Comparison of ENCODE assay signal across 13 cellular contexts in the genomic region with DNA sequence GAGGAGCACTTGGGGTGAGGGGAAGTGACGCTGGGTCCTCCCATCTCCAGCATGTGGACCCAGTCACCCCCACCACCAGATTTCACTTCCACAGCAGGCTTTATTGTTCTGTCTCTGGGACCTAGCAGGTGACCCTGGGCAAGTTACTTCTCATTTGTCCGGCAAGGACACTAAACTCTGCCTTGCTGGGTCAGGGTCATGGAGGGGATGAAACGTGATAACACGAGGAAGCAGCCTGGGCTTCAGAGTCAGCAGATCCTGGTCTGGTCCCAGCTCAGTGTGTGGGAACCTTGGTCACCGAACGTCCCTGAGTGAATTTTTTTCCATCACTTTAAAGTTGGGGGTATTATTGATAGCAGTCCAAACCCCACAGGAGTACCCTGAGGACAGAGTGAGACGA. TPM values are rescaled to one million over a fixed set of nuclear protein-coding genes. Genes with fewer than 3 reads are reported as not detected.
DNase-seq lines count a peak whose midpoint lies in the region; ATAC-seq, FAIRE-seq and TF ChIP-seq lines count a peak whose summit lies in the region.
"Had no signal": no experiment of that assay in that cellular context is flagged by ENCODE, and none has a peak within 500 bp of the region (broad histone marks: within the 10 kb centered on the region; RNA-seq: fewer than 3 reads in every experiment).

No MANE protein-coding gene starts in this region.

- H2BK15ac ChIP-seq in H1 (ENCODE audit: low read length) = no peak overlapping the region

- H3K79me2 ChIP-seq in Loucy (ENCODE audit: insufficient read depth, low read length) (peaks cover 57% of the 10 kb centered on the region), H1 (ENCODE audit: control insufficient read depth in 1 of 2, insufficient read depth in 2 of 2, low read length in 2 of 2) (peaks cover 19 to 52% of the 10 kb centered on the region in 2 experiments; a peak in 3 of 4 replicates), neural progenitor cell (ENCODE audit: low read depth) (peaks cover 78% of the 10 kb centered on the region)

- no peak overlapping the region for H2AK5ac ChIP-seq in H1 (ENCODE audit: low read depth, low read length)

- peak overlapping the region; percentile 92 for H3K4me2 ChIP-seq in Loucy (ENCODE audit: low read depth, low read length, poor library complexity, severe bottlenecking)
- peak overlapping the region; percentile 28 to 93; a peak in 3 of 4 replicates for H3K4me2 ChIP-seq in H1 (ENCODE audit: insufficient read depth in 1 of 2, low read depth in 2 of 2, low read length in 2 of 2)
- peak overlapping the region; percentile 99 for H3K4me2 ChIP-seq in neural progenitor cell

- H3K9ac ChIP-seq in Loucy (ENCODE audit: low read depth, low read length, poor library complexity, severe bottlenecking) = no peak overlapping the region
- H3K9ac ChIP-seq in H1 (replicated peaks in 1 of 4; ENCODE audit: extremely low read depth in 1 of 4, low read depth in 3 of 4, low read length in 3 of 4) = no peak overlapping the region
- H3K9ac ChIP-seq in neural progenitor cell = no peak overlapping the region

- no peaks in the 10 kb centered on the region for H3F3A ChIP-seq in Loucy (ENCODE audit: low read depth)
- no peaks in the 10 kb centered on the region for H3F3A ChIP-seq in neural progenitor cell (ENCODE audit: low read depth)

- TF ChIP-seq POLR2A in H1 (IDR thresholded peaks at IDR 0.05; ENCODE audit: control extremely low read depth in 1 of 2, low read depth in 2 of 2, low read length in 2 of 2) = no peak

- H3K56ac ChIP-seq in H1 (replicated peaks; ENCODE audit: insufficient read length, low read depth, low read length) = no peak overlapping the region

- peaks cover 51% of the 10 kb centered on the region for H3K4me1 Mint-ChIP-seq in CD4-positive, alpha-beta T cell (ENCODE audit: low read depth)
- H3K4me1 Mint-ChIP-seq in neural progenitor cell = peaks cover 52% of the 10 kb centered on the region

- H4K8ac ChIP-seq in H1 (ENCODE audit: extremely low read depth, insufficient read depth, low read length) = no peak overlapping the region

- H3K36me3 Mint-ChIP-seq in CD4-positive, alpha-beta T cell (ENCODE audit: low read depth) = peaks cover 76% of the 10 kb centered on the region
- peaks cover 63% of the 10 kb centered on the region for H3K36me3 Mint-ChIP-seq in neural progenitor cell

- no peak overlapping the region for H2BK5ac ChIP-seq in H1 (ENCODE audit: low read depth, low read length)

- H2AFZ ChIP-seq in Loucy (ENCODE audit: low read length) (no peak overlapping the region), H1 (ENCODE audit: low read length) (no peak overlapping the region), neural progenitor cell (replicated peaks) (no peak overlapping the region)

- H4K20me1 ChIP-seq in Loucy (ENCODE audit: insufficient read depth, low read length, poor library complexity, severe bottlenecking) (peaks cover 40% of the 10 kb centered on the region), H1 (replicated peaks in 1 of 2; ENCODE audit: control insufficient read depth in 1 of 2, insufficient read depth in 2 of 2, low read length in 2 of 2) (peaks cover 9 to 42% of the 10 kb centered on the region in 2 experiments), neural progenitor cell (ENCODE audit: low read depth) (peaks cover 79% of the 10 kb centered on the region)

- H3K4me3 Mint-ChIP-seq in CD4-positive, alpha-beta T cell = peak overlapping the region; percentile 56
- peak overlapping the region; percentile 99 for H3K4me3 Mint-ChIP-seq in neural progenitor cell

- peak overlapping the region; percentile 92 for H3K27ac Mint-ChIP-seq in CD4-positive, alpha-beta T cell
- peak overlapping the region; percentile 61 for H3K27ac Mint-ChIP-seq in neural progenitor cell

- no peaks in the 10 kb centered on the region for H3K9me2 ChIP-seq in Loucy (replicated peaks; ENCODE audit: low read depth, low read length)

- H3K9me3 ChIP-seq in CD4-positive, alpha-beta T cell (ENCODE audit: control insufficient read depth, low read length) = no peaks in the 10 kb centered on the region
- H3K9me3 ChIP-seq in Loucy (ENCODE audit: insufficient read depth, low read depth, low read length) (no peaks in the 10 kb centered on the region), H1 (ENCODE audit: insufficient read depth in 2 of 2, low read depth in 1 of 2, low read length in 1 of 2) (no peaks in the 10 kb centered on the region), neural progenitor cell (ENCODE audit: low read depth) (no peaks in the 10 kb centered on the region), SJCRH30 (replicated peaks) (no peaks in the 10 kb centered on the region)

- no peaks in the 10 kb centered on the region for H3K27me3 ChIP-seq in CD4-positive, alpha-beta T cell (ENCODE audit: control insufficient read depth, insufficient read depth, low read length)
- peaks cover 5% of the 10 kb centered on the region for H3K27me3 ChIP-seq in Loucy (ENCODE audit: insufficient read depth, low read length, poor library complexity, severe bottlenecking)
- H3K27me3 ChIP-seq in H1 (replicated peaks in 1 of 4; ENCODE audit: control insufficient read depth in 3 of 4, extremely low read depth in 1 of 4, insufficient read depth in 3 of 4, low read length in 3 of 4) = no peaks in the 10 kb centered on the region
- H3K27me3 ChIP-seq in neural progenitor cell = peaks cover 2% of the 10 kb centered on the region
- no peaks in the 10 kb centered on the region for H3K27me3 ChIP-seq in SJCRH30

- no peak for FAIRE-seq in H1 (lab: Jason Lieb, UNC)
- FAIRE-seq: colon, TTC549 had no signal

- H3K14ac ChIP-seq in H1 (ENCODE audit: insufficient read length) = no peak overlapping the region

- no peak for TF ChIP-seq EP300 in H1 (IDR thresholded peaks at IDR 0.05; ENCODE audit: borderline replicate concordance in 1 of 2, low read depth in 2 of 2, low read length in 2 of 2)

- H3K36me3 ChIP-seq in Loucy (ENCODE audit: insufficient read depth, low read length) (peaks cover 39% of the 10 kb centered on the region; the same call in 1 of the 2 replicates), H1 (ENCODE audit: control insufficient read depth in 2 of 4, insufficient read depth in 4 of 4, low read length in 3 of 4) (peaks cover 22 to 58% (median 43%) of the 10 kb centered on the region in 4 experiments), neural progenitor cell (peaks cover 7% of the 10 kb centered on the region), SJCRH30 (peaks cover 11% of the 10 kb centered on the region)

- no peak for DNase-seq in CD4-positive, alpha-beta T cell
- DNase-seq in H1 (ENCODE audit: low read depth in 1 of 2, low spot score in 2 of 2) (no peak), neural progenitor cell (ENCODE audit: low spot score) (no peak), SJCRH30 (no peak), NCI-H748 (lab: John Stamatoyannopoulos, UW; ENCODE audit: unreplicated experiment) (no peak)
- DNase-seq in stimulated activated CD4-positive, alpha-beta T cell treated with anti-CD3 and anti-CD28 coated beads, Interleukin-1b, Interleukin-23, amount 100 ng/mL, for 48 hours = no peak
- DNase-seq: NCI-H2029 treated with DMSO at 0.1 percent for 48 hours, right cardiac atrium had no signal

- peaks cover 6% of the 10 kb centered on the region; the same call in 1 of the 2 replicates for H3K79me1 ChIP-seq in H1 (ENCODE audit: low read depth, low read length)

- H3K4me3 ChIP-seq in Loucy (ENCODE audit: low read length, poor library complexity, severe bottlenecking) (peak overlapping the region; percentile 97), H1 (ENCODE audit: extremely low read depth in 1 of 4, insufficient read depth in 2 of 4, low read depth in 3 of 4, low read length in 4 of 4) (no peak overlapping the region; a peak in 1 of 8 replicates), neural progenitor cell (peak overlapping the region; percentile 92), SJCRH30 (no peak overlapping the region)
- H3K4me3 ChIP-seq: lung had no signal

- H3K4ac ChIP-seq in H1 (replicated peaks; ENCODE audit: insufficient read length, low read depth, low read length) = no peak overlapping the region

- no peak overlapping the region for H4K91ac ChIP-seq in H1 (replicated peaks; ENCODE audit: insufficient read length, low read length)

- 95% methylated on average over 2 of the region's 7 CpGs; no CpG with 5 or more reads in 1 of the 2 experiments for WGBS in H1 (ENCODE audit: extremely low coverage in 1 of 2, insufficient coverage in 1 of 2, insufficient read length in 1 of 2, insufficient replicate concordance in 2 of 2, low coverage in 1 of 2, low lambda C conversion rate in 2 of 2, missing lambda C conversion rate in 1 of 2), 2 experiments

- H3K23me2 ChIP-seq in H1 (ENCODE audit: low read depth, low read length) = no peaks in the 10 kb centered on the region

- no peaks in the 10 kb centered on the region for H3K9me3 Mint-ChIP-seq in CD4-positive, alpha-beta T cell
- H3K9me3 Mint-ChIP-seq in neural progenitor cell = no peaks in the 10 kb centered on the region

- POLR2A ChIA-PET in CD4-positive, alpha-beta T cell (lab: Charles Lee) = no interaction called here
- POLR2A ChIA-PET in H1 (lab: Charles Lee; ENCODE audit: partially characterized antibody) = interaction anchor here (0.8 to 1.0 kb wide), 3 partner anchors 10 to 184 kb away, joined by 3 to 4 read pairs (median 3); no protein-coding TSS in a partner anchor

- no peak overlapping the region for H3K27ac ChIP-seq in CD4-positive, alpha-beta T cell (ENCODE audit: low read depth, low read length)
- H3K27ac ChIP-seq in H1 (ENCODE audit: low read depth, low read length) (no peak overlapping the region), neural progenitor cell (peak overlapping the region; percentile 27), SJCRH30 (no peak overlapping the region)

- no peak for TF ChIP-seq RAD21 in H1 (IDR thresholded peaks at IDR 0.05 in 1 of 2, conservative IDR thresholded peaks at IDR 0.05 in 1 of 2; ENCODE audit: low read depth in 2 of 2, low read length in 2 of 2)

- no peak for ATAC-seq in CD4-positive, alpha-beta T cell (ENCODE audit: poor library complexity)
- no peak for ATAC-seq in HG02759 (IDR thresholded peaks at IDR 0.05; ENCODE audit: unreplicated experiment)
- ATAC-seq: right cardiac atrium had no signal

- no peak overlapping the region for H3K18ac ChIP-seq in H1 (ENCODE audit: extremely low read depth, low read length)

- intact Hi-C loops in CD4-positive, alpha-beta T cell (cut with DNase I, micrococcal nuclease) = loop anchor here in 1 of 2 experiments (2.0 to 10.0 kb wide), 4 partner anchors 19 to 827 kb away; a partner anchor contains a TSS

- CTCF ChIA-PET in CD4-positive, alpha-beta T cell (lab: Charles Lee) = no interaction called here
- CTCF ChIA-PET in H1 (lab: Charles Lee; ENCODE audit: partially characterized antibody) = no interaction called here

- H2BK12ac ChIP-seq in H1 (ENCODE audit: low read depth, low read length) = no peak overlapping the region

- H3K4me1 ChIP-seq in Loucy (ENCODE audit: insufficient read depth, low read length, poor library complexity, severe bottlenecking) (peaks cover 28% of the 10 kb centered on the region), H1 (replicated peaks in 1 of 4; ENCODE audit: control insufficient read depth in 3 of 4, insufficient read depth in 4 of 4, low read length in 3 of 4) (peaks cover 2 to 16% (median 9%) of the 10 kb centered on the region in 4 experiments), neural progenitor cell (peaks cover 35% of the 10 kb centered on the region), SJCRH30 (no peaks in the 10 kb centered on the region; the same call in 1 of the 2 replicates)

- no peak overlapping the region for H2BK120ac ChIP-seq in H1 (replicated peaks; ENCODE audit: low read depth, low read length)

- H3K23ac ChIP-seq in H1 (ENCODE audit: insufficient read length) = no peak overlapping the region

- H3K27me3 Mint-ChIP-seq in CD4-positive, alpha-beta T cell = no peaks in the 10 kb centered on the region
- peaks cover 6% of the 10 kb centered on the region for H3K27me3 Mint-ChIP-seq in neural progenitor cell (ENCODE audit: insufficient read depth, low read depth)

- no peak overlapping the region for H2BK20ac ChIP-seq in H1 (ENCODE audit: low read length)

- no peak overlapping the region for H4K5ac ChIP-seq in H1 (ENCODE audit: insufficient read length, low read depth, low read length)

- no peak for TF ChIP-seq CTCF in CD4-positive, alpha-beta T cell (IDR thresholded peaks at IDR 0.05)
- TF ChIP-seq CTCF in Loucy (conservative IDR thresholded peaks at IDR 0.05; ENCODE audit: low read length) (no peak), H1 (IDR thresholded peaks at IDR 0.05; ENCODE audit: control extremely low read depth in 1 of 3, insufficient read depth in 1 of 3, low read depth in 1 of 3, low read length in 3 of 3) (no peak), neural progenitor cell (IDR thresholded peaks at IDR 0.05) (no peak)

RNA-seq across cellular contexts. Expression of a gene that starts 3.9 kb away (rescaled TPM):
- total RNA-seq in CD4-positive, alpha-beta T cell = 10 to 100 TPM; 70.0 to 72.1 TPM
- total RNA-seq in H1 (2021; fragmentation: NEBNext Ultra II Directional; extraction: Animal tissue kit (Norgen Biotek cat#: 25700)) = 313 and 325 TPM in 2 replicates
- polyA plus RNA-seq in H1 (2011; rRNA removed) = 458 and 562 TPM in 2 replicates
- 389 TPM for polyA plus RNA-seq in H1 (2011; cell fraction: cytosol; rRNA removed)
- polyA plus RNA-seq in H1 (2011; cell fraction: nucleus; rRNA removed) = 640 TPM
- 242 to 369 TPM (median 343 TPM) in 4 replicates for polyA plus RNA-seq in H1 (2012, experiment 1 of 2)
- 340 TPM for polyA plus RNA-seq in H1 (2012, experiment 2 of 2)
- polyA plus RNA-seq in H1 (2013, experiment 1 of 2) = 179 TPM
- 156 TPM for polyA plus RNA-seq in H1 (2013, experiment 2 of 2)
- 380 and 389 TPM in 2 replicates for polyA minus RNA-seq in H1 (2011; rRNA and poly(A)+ RNA removed)
- polyA minus RNA-seq in H1 (2011; cell fraction: cytosol; rRNA and poly(A)+ RNA removed) = 162 TPM
- polyA minus RNA-seq in H1 (2011; cell fraction: nucleus; rRNA and poly(A)+ RNA removed) = 128 TPM
- total RNA-seq in neural progenitor cell (ENCODE audit: low replicate concordance) = 291 and 537 TPM in 2 replicates
- total RNA-seq in SJCRH30 (2014; rRNA removed; shearing (Covaris generic)) = 152 and 158 TPM in 2 replicates

RNA-seq across cellular contexts. Expression of a gene that starts 21.0 kb away (rescaled TPM):
- total RNA-seq in CD4-positive, alpha-beta T cell = 100 to 1,000 TPM; 182 to 190 TPM
- 117 and 124 TPM in 2 replicates for total RNA-seq in H1 (2021; fragmentation: NEBNext Ultra II Directional; extraction: Animal tissue kit (Norgen Biotek cat#: 25700))
- polyA plus RNA-seq in H1 (2011; rRNA removed) = 204 and 226 TPM in 2 replicates
- polyA plus RNA-seq in H1 (2011; cell fraction: cytosol; rRNA removed) = 139 TPM
- 264 TPM for polyA plus RNA-seq in H1 (2011; cell fraction: nucleus; rRNA removed)
- 89.5 to 152 TPM (median 129 TPM) in 4 replicates for polyA plus RNA-seq in H1 (2012, experiment 1 of 2)
- 174 TPM for polyA plus RNA-seq in H1 (2012, experiment 2 of 2)
- 65.4 TPM for polyA plus RNA-seq in H1 (2013, experiment 1 of 2)
- 71.0 TPM for polyA plus RNA-seq in H1 (2013, experiment 2 of 2)
- polyA minus RNA-seq in H1 (2011; rRNA and poly(A)+ RNA removed) = 184 and 211 TPM in 2 replicates
- polyA minus RNA-seq in H1 (2011; cell fraction: cytosol; rRNA and poly(A)+ RNA removed) = 125 TPM
- 88.4 TPM for polyA minus RNA-seq in H1 (2011; cell fraction: nucleus; rRNA and poly(A)+ RNA removed)
- 166 and 248 TPM in 2 replicates for total RNA-seq in neural progenitor cell (ENCODE audit: low replicate concordance)
- total RNA-seq in SJCRH30 (2014; rRNA removed; shearing (Covaris generic)) = 68.5 and 71.8 TPM in 2 replicates

RNA-seq across cellular contexts. Expression of a gene that starts 35.3 kb away (rescaled TPM):
- 10 to 100 TPM; 62.6 to 66.2 TPM for total RNA-seq in CD4-positive, alpha-beta T cell
- 84.0 and 84.3 TPM in 2 replicates for total RNA-seq in H1 (2021; fragmentation: NEBNext Ultra II Directional; extraction: Animal tissue kit (Norgen Biotek cat#: 25700))
- 40.9 and 64.6 TPM in 2 replicates for polyA plus RNA-seq in H1 (2011; rRNA removed)
- 42.2 TPM for polyA plus RNA-seq in H1 (2011; cell fraction: cytosol; rRNA removed)
- polyA plus RNA-seq in H1 (2011; cell fraction: nucleus; rRNA removed) = 156 TPM
- 88.4 to 130 TPM (median 113 TPM) in 4 replicates for polyA plus RNA-seq in H1 (2012, experiment 1 of 2)
- 93.9 TPM for polyA plus RNA-seq in H1 (2012, experiment 2 of 2)
- polyA plus RNA-seq in H1 (2013, experiment 1 of 2) = 43.1 TPM
- 38.3 TPM for polyA plus RNA-seq in H1 (2013, experiment 2 of 2)
- 133 and 151 TPM in 2 replicates for polyA minus RNA-seq in H1 (2011; rRNA and poly(A)+ RNA removed)
- 58.6 TPM for polyA minus RNA-seq in H1 (2011; cell fraction: cytosol; rRNA and poly(A)+ RNA removed)
- 72.3 TPM for polyA minus RNA-seq in H1 (2011; cell fraction: nucleus; rRNA and poly(A)+ RNA removed)
- total RNA-seq in neural progenitor cell (ENCODE audit: low replicate concordance) = 106 and 158 TPM in 2 replicates
- total RNA-seq in SJCRH30 (2014; rRNA removed; shearing (Covaris generic)) = 51.0 and 53.4 TPM in 2 replicates

RNA-seq across cellular contexts. Expression of a gene that starts 52.5 kb away (rescaled TPM):
- total RNA-seq in CD4-positive, alpha-beta T cell = 10 to 100 TPM; 27.3 to 29.4 TPM
- 64.0 and 69.8 TPM in 2 replicates for total RNA-seq in H1 (2021; fragmentation: NEBNext Ultra II Directional; extraction: Animal tissue kit (Norgen Biotek cat#: 25700))
- 35.7 and 60.8 TPM in 2 replicates for polyA plus RNA-seq in H1 (2011; rRNA removed)
- 42.0 TPM for polyA plus RNA-seq in H1 (2011; cell fraction: cytosol; rRNA removed)
- polyA plus RNA-seq in H1 (2011; cell fraction: nucleus; rRNA removed) = 83.4 TPM
- 34.4 to 65.4 TPM (median 57.5 TPM) in 4 replicates for polyA plus RNA-seq in H1 (2012, experiment 1 of 2)
- 35.6 TPM for polyA plus RNA-seq in H1 (2012, experiment 2 of 2)
- 42.9 TPM for polyA plus RNA-seq in H1 (2013, experiment 1 of 2)
- polyA plus RNA-seq in H1 (2013, experiment 2 of 2) = 41.4 TPM
- polyA minus RNA-seq in H1 (2011; rRNA and poly(A)+ RNA removed) = 26.5 and 36.4 TPM in 2 replicates
- 48.5 TPM for polyA minus RNA-seq in H1 (2011; cell fraction: cytosol; rRNA and poly(A)+ RNA removed)
- 25.3 TPM for polyA minus RNA-seq in H1 (2011; cell fraction: nucleus; rRNA and poly(A)+ RNA removed)
- total RNA-seq in neural progenitor cell (ENCODE audit: low replicate concordance) = 26.5 and 65.9 TPM in 2 replicates
- 51.7 and 52.3 TPM in 2 replicates for total RNA-seq in SJCRH30 (2014; rRNA removed; shearing (Covaris generic))

RNA-seq across cellular contexts. Expression of a gene that starts 53.0 kb away (rescaled TPM):
- total RNA-seq in CD4-positive, alpha-beta T cell = 10 to 100 TPM; 50.1 to 53.2 TPM
- 120 and 127 TPM in 2 replicates for total RNA-seq in H1 (2021; fragmentation: NEBNext Ultra II Directional; extraction: Animal tissue kit (Norgen Biotek cat#: 25700))
- 131 and 178 TPM in 2 replicates for polyA plus RNA-seq in H1 (2011; rRNA removed)
- 113 TPM for polyA plus RNA-seq in H1 (2011; cell fraction: cytosol; rRNA removed)
- 103 TPM for polyA plus RNA-seq in H1 (2011; cell fraction: nucleus; rRNA removed)
- 87.9 to 121 TPM (median 120 TPM) in 4 replicates for polyA plus RNA-seq in H1 (2012, experiment 1 of 2)
- polyA plus RNA-seq in H1 (2012, experiment 2 of 2) = 95.2 TPM
- polyA plus RNA-seq in H1 (2013, experiment 1 of 2) = 120 TPM
- polyA plus RNA-seq in H1 (2013, experiment 2 of 2) = 139 TPM
- 56.4 and 66.3 TPM in 2 replicates for polyA minus RNA-seq in H1 (2011; rRNA and poly(A)+ RNA removed)
- polyA minus RNA-seq in H1 (2011; cell fraction: cytosol; rRNA and poly(A)+ RNA removed) = 26.3 TPM
- 38.8 TPM for polyA minus RNA-seq in H1 (2011; cell fraction: nucleus; rRNA and poly(A)+ RNA removed)
- 53.1 and 86.1 TPM in 2 replicates for total RNA-seq in neural progenitor cell (ENCODE audit: low replicate concordance)
- total RNA-seq in SJCRH30 (2014; rRNA removed; shearing (Covaris generic)) = 92.7 and 122 TPM in 2 replicates

Comparison
In these comparisons a context has a peak if more than half of its experiments do, and no peak if none do; other contexts are left out.
1. H3K4me3 ChIP-seq: peak in Loucy (single experiment) and neural progenitor cell (single experiment); none in H1 (0 of 4) and SJCRH30 (single experiment).
2. Peak in every context shown above with its lines, with median percentiles within 50 percentile points of each other: H3K4me2 ChIP-seq.